Comparison of ENCODE assay signal across 14 cellular contexts in genomic region chr1:170929412-170929834, GRCh38. TPM values are rescaled to one million over a fixed set of nuclear protein-coding genes. Genes with fewer than 3 reads are reported as not detected.
DNase-seq lines count a peak whose midpoint lies in the region; ATAC-seq and TF ChIP-seq lines count a peak whose summit lies in the region.
"Had no signal": no experiment of that assay in that cellular context is flagged by ENCODE, and none has a peak within 500 bp of the region (broad histone marks: within the 10 kb centered on the region; RNA-seq: fewer than 3 reads in every experiment).

No MANE protein-coding gene starts in this region.

- CTCF ChIA-PET in CD4-positive, alpha-beta memory T cell (lab: Charles Lee; ENCODE audit: partially characterized antibody) = interaction anchor here (0.8 to 2.9 kb wide), 13 partner anchors 9 to 1010 kb away, joined by 3 to 28 read pairs (median 4); partner anchors contain the start of gene FMO4
- CTCF ChIA-PET in CD8-positive, alpha-beta memory T cell (lab: Charles Lee) = interaction anchor here (0.8 to 1.9 kb wide), 4 partner anchors 9 to 1001 kb away, joined by 3 to 7 read pairs (median 4); no protein-coding TSS in a partner anchor

- H3K4me1 ChIP-seq in ascending aorta (no peaks in the 10 kb centered on the region), thyroid gland (no peaks in the 10 kb centered on the region), BE2C (no peaks in the 10 kb centered on the region)
- no peaks in the 10 kb centered on the region for H3K4me1 ChIP-seq in CD4-positive, alpha-beta memory T cell (ENCODE audit: insufficient read depth, low read length)
- H3K4me1 ChIP-seq in CD8-positive, alpha-beta memory T cell (ENCODE audit: insufficient read depth, low read length) = no peaks in the 10 kb centered on the region

- ATAC-seq in left ventricle myocardium superior = peak; percentile 45

- H3K36me3 Mint-ChIP-seq in HFFc6 (ENCODE audit: low read depth) = no peaks in the 10 kb centered on the region
- H3K36me3 Mint-ChIP-seq in CD4-positive, alpha-beta memory T cell = no peaks in the 10 kb centered on the region
- H3K36me3 Mint-ChIP-seq in CD8-positive, alpha-beta memory T cell = no peaks in the 10 kb centered on the region
- H3K36me3 Mint-ChIP-seq: activated naive CD4-positive, alpha-beta T cell treated with anti-CD3 and anti-CD28 coated beads, Interleukin-2, amount 10 ng/mL, durations not matched to agents 7 days and 5 days; naive B cell had no signal

- no peak for TF ChIP-seq POLR2A in thyroid gland (IDR thresholded peaks at IDR 0.05)

- no peak for TF ChIP-seq CTCF in HFFc6 (IDR thresholded peaks at IDR 0.05)
- TF ChIP-seq CTCF in ascending aorta (IDR thresholded peaks at IDR 0.05) = no peak
- no peak for TF ChIP-seq CTCF in thyroid gland (IDR thresholded peaks at IDR 0.05)
- no peak for TF ChIP-seq CTCF in BE2C (IDR thresholded peaks at IDR 0.05; ENCODE audit: low read depth, low read length)

- H3K27me3 Mint-ChIP-seq in HFFc6 (ENCODE audit: insufficient read depth) = no peaks in the 10 kb centered on the region
- peaks cover 0 to 2% of the 10 kb centered on the region in 2 donors for H3K27me3 Mint-ChIP-seq in CD4-positive, alpha-beta memory T cell
- H3K27me3 Mint-ChIP-seq in CD8-positive, alpha-beta memory T cell = peaks cover 5% of the 10 kb centered on the region in 2 donors
- H3K27me3 Mint-ChIP-seq: stimulated activated naive CD8-positive, alpha-beta T cell treated with anti-CD3 and anti-CD28 coated beads, Interleukin-15, Interleukin-2, amounts not matched to agents 100 ng/mL and 50 ng/mL, for 24 hours had no signal

- peak overlapping the region; percentile 74 to 81 for H3K27ac ChIP-seq in ascending aorta
- peak overlapping the region; percentile 42 to 52 (median 47) for H3K27ac ChIP-seq in thyroid gland
- no peak overlapping the region for H3K27ac ChIP-seq in CD4-positive, alpha-beta memory T cell (ENCODE audit: low read depth, low read length)
- no peak overlapping the region for H3K27ac ChIP-seq in CD8-positive, alpha-beta memory T cell (ENCODE audit: low read depth, low read length)

- H3K27me3 ChIP-seq in ascending aorta = no peaks in the 10 kb centered on the region
- H3K27me3 ChIP-seq in thyroid gland = no peaks in the 10 kb centered on the region
- no peaks in the 10 kb centered on the region for H3K27me3 ChIP-seq in CD4-positive, alpha-beta memory T cell (ENCODE audit: insufficient read depth, low read length)
- H3K27me3 ChIP-seq in CD8-positive, alpha-beta memory T cell (ENCODE audit: insufficient read depth, low read length, poor library complexity, severe bottlenecking) = no peaks in the 10 kb centered on the region
- no peaks in the 10 kb centered on the region for H3K27me3 ChIP-seq in BE2C

- intact Hi-C loops in ascending aorta (cut with DNase I) (loop anchor here (5.0 to 10.0 kb wide), 2 partner anchors 42 to 245 kb away; no protein-coding TSS in a partner anchor), left ventricle myocardium superior (cut with micrococcal nuclease) (no loop called here), thyroid gland (cut with DNase I) (no loop called here)
- intact Hi-C loops in CD4-positive, alpha-beta memory T cell (cut with micrococcal nuclease) = loop anchor here (1.0 kb wide), 1 partner anchor 1000 kb away; no protein-coding TSS in a partner anchor

- peak; percentile 76 for DNase-seq in HFFc6
- DNase-seq in ascending aorta (ENCODE audit: low spot score in 2 of 2) = no peak
- DNase-seq in left ventricle myocardium superior = no peak
- DNase-seq in thyroid gland = no peak
- DNase-seq in CD4-positive, alpha-beta memory T cell = no peak
- no peak for DNase-seq in CD8-positive, alpha-beta memory T cell
- DNase-seq in BE2C = no peak
- no peak for DNase-seq in NOMO-1 treated with dmso at 0.1 percent for 144 hours (lab: John Stamatoyannopoulos, UW; ENCODE audit: unreplicated experiment)
- DNase-seq: activated CD4-positive, alpha-beta T cell treated with anti-CD3 and anti-CD28 coated beads for 4 hours; activated naive CD4-positive, alpha-beta T cell treated with anti-CD3 and anti-CD28 coated beads, Interleukin-2, amount 10 ng/mL, durations not matched to agents 7 days and 5 days; DMS79; NCI-H2107 had no signal

- H3K4me3 ChIP-seq in ascending aorta = peak overlapping the region; percentile 11 to 48
- no peak overlapping the region for H3K4me3 ChIP-seq in thyroid gland (replicated peaks in 1 of 3)
- no peak overlapping the region for H3K4me3 ChIP-seq in CD4-positive, alpha-beta memory T cell (ENCODE audit: low read length in 2 of 2)
- no peak overlapping the region for H3K4me3 ChIP-seq in CD8-positive, alpha-beta memory T cell (ENCODE audit: low read length)
- no peak overlapping the region for H3K4me3 ChIP-seq in BE2C (ENCODE audit: low read depth, low read length)

- peak overlapping the region; percentile 89 for H3K27ac Mint-ChIP-seq in HFFc6
- no peak overlapping the region for H3K27ac Mint-ChIP-seq in CD4-positive, alpha-beta memory T cell
- no peak overlapping the region for H3K27ac Mint-ChIP-seq in CD8-positive, alpha-beta memory T cell
- H3K27ac Mint-ChIP-seq: activated naive CD4-positive, alpha-beta T cell treated with anti-CD3 and anti-CD28 coated beads, Interleukin-2, amount 10 ng/mL, durations not matched to agents 7 days and 5 days; naive B cell; stimulated activated naive CD8-positive, alpha-beta T cell treated with anti-CD3 and anti-CD28 coated beads, Interleukin-15, Interleukin-2, amounts not matched to agents 100 ng/mL and 50 ng/mL, for 24 hours had no signal

- peaks cover 39% of the 10 kb centered on the region for H3K4me1 Mint-ChIP-seq in HFFc6 (ENCODE audit: low read depth)
- H3K4me1 Mint-ChIP-seq in CD4-positive, alpha-beta memory T cell = peaks cover 0 to 3% (median under 1%) of the 10 kb centered on the region in 4 donors
- H3K4me1 Mint-ChIP-seq in CD8-positive, alpha-beta memory T cell = no peaks in the 10 kb centered on the region
- H3K4me1 Mint-ChIP-seq: activated naive CD4-positive, alpha-beta T cell treated with anti-CD3 and anti-CD28 coated beads, Interleukin-2, amount 10 ng/mL, durations not matched to agents 7 days and 5 days; naive B cell had no signal

- H3K9me3 ChIP-seq in ascending aorta = no peaks in the 10 kb centered on the region
- H3K9me3 ChIP-seq in thyroid gland = no peaks in the 10 kb centered on the region
- H3K9me3 ChIP-seq in CD4-positive, alpha-beta memory T cell (ENCODE audit: control insufficient read depth in 1 of 2, low read length in 2 of 2) = no peaks in the 10 kb centered on the region
- no peaks in the 10 kb centered on the region for H3K9me3 ChIP-seq in CD8-positive, alpha-beta memory T cell (ENCODE audit: low read length)
- no peaks in the 10 kb centered on the region for H3K9me3 ChIP-seq in BE2C

- WGBS in thyroid gland, 2 donors = 51 to 52% methylated on average over 4 of the region's 4 CpGs

- H3K4me3 Mint-ChIP-seq in HFFc6 = peak overlapping the region; percentile 85
- H3K4me3 Mint-ChIP-seq in CD4-positive, alpha-beta memory T cell = no peak overlapping the region
- H3K4me3 Mint-ChIP-seq in CD8-positive, alpha-beta memory T cell = no peak overlapping the region
- H3K4me3 Mint-ChIP-seq: activated naive CD4-positive, alpha-beta T cell treated with anti-CD3 and anti-CD28 coated beads, Interleukin-2, amount 10 ng/mL, durations not matched to agents 7 days and 5 days; naive B cell; stimulated activated naive CD8-positive, alpha-beta T cell treated with anti-CD3 and anti-CD28 coated beads, Interleukin-15, Interleukin-2, amounts not matched to agents 100 ng/mL and 50 ng/mL, for 24 hours had no signal

- H3K36me3 ChIP-seq in ascending aorta (no peaks in the 10 kb centered on the region), thyroid gland (no peaks in the 10 kb centered on the region), BE2C (no peaks in the 10 kb centered on the region)
- H3K36me3 ChIP-seq in CD4-positive, alpha-beta memory T cell (ENCODE audit: insufficient read depth, low read length) = no peaks in the 10 kb centered on the region
- no peaks in the 10 kb centered on the region for H3K36me3 ChIP-seq in CD8-positive, alpha-beta memory T cell (ENCODE audit: insufficient read depth, low read length)

- H3K9me3 Mint-ChIP-seq in HFFc6 = no peaks in the 10 kb centered on the region
- no peaks in the 10 kb centered on the region for H3K9me3 Mint-ChIP-seq in CD4-positive, alpha-beta memory T cell
- H3K9me3 Mint-ChIP-seq in CD8-positive, alpha-beta memory T cell = no peaks in the 10 kb centered on the region
- H3K9me3 Mint-ChIP-seq: activated naive CD4-positive, alpha-beta T cell treated with anti-CD3 and anti-CD28 coated beads, Interleukin-2, amount 10 ng/mL, durations not matched to agents 7 days and 5 days; naive B cell; stimulated activated naive CD8-positive, alpha-beta T cell treated with anti-CD3 and anti-CD28 coated beads, Interleukin-15, Interleukin-2, amounts not matched to agents 100 ng/mL and 50 ng/mL, for 24 hours had no signal

- POLR2A ChIA-PET in CD4-positive, alpha-beta memory T cell (lab: Charles Lee; ENCODE audit: partially characterized antibody) = no interaction called here
- POLR2A ChIA-PET in CD8-positive, alpha-beta memory T cell (lab: Charles Lee) = no interaction called here

RNA-seq across cellular contexts. Expression of gene MROH9, which starts 5.9 kb away (rescaled TPM):
- total RNA-seq in HFFc6 (2021; fragmentation: NEBNext Ultra II Directional; extraction: Animal tissue kit (Norgen Biotek cat#: 25700)) = under 1 TPM in 3 of 6 experiments, not detected in 3; 0.10 to 0.17 (median 0.11) TPM
- total RNA-seq in ascending aorta (not detected), left ventricle myocardium superior (not detected), thyroid gland (under 1 TPM in 2 of 4 donors, not detected in 2; 0.11 to 0.40 TPM)
- not detected for total RNA-seq in CD4-positive, alpha-beta memory T cell
- polyA plus RNA-seq in CD4-positive, alpha-beta memory T cell = not detected
- total RNA-seq in CD8-positive, alpha-beta memory T cell = not detected
- polyA plus RNA-seq in CD8-positive, alpha-beta memory T cell = not detected
- polyA plus RNA-seq in BE2C (2012; ENCODE audit: insufficient read depth, insufficient read length, low read depth) = not detected

Comparison
In these comparisons a context has a peak if more than half of its experiments do, and no peak if none do; other contexts are left out.
1. H3K27ac ChIP-seq: peak in ascending aorta (2 of 2) and thyroid gland (3 of 3); none in CD4-positive, alpha-beta memory T cell (single experiment) and CD8-positive, alpha-beta memory T cell (single experiment).
2. H3K4me3 ChIP-seq: peak in ascending aorta (2 of 2); none in thyroid gland (0 of 3), CD4-positive, alpha-beta memory T cell (0 of 2), CD8-positive, alpha-beta memory T cell (single experiment) and BE2C (single experiment).
3. intact Hi-C loops: an anchor here in ascending aorta (5.0 to 10.0 kb wide) and CD4-positive, alpha-beta memory T cell (1.0 kb wide); none called in left ventricle myocardium superior and thyroid gland.